Comparison of ENCODE assay signal across 20 cellular contexts in the genomic region with DNA sequence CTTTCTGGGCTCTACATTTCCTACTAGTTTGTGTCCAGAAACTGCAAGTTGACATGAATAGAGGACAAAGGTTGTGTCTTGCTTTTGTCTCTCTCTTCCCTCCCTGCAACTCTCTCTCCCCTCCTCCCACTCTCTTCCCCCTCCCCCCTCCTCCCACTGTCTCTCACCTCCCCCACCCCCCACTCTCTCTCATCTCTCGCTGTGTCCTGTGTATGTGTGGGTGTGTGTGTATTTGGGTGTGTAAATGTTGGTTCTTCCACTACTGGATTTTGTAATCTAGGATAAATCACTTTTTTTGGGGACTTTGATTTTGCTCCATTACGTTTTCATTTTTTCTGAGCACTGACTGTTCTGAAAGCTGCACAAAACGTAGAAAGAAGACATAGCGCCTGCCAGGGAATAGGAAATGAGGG. TPM values are rescaled to one million over a fixed set of nuclear protein-coding genes. Genes with fewer than 3 reads are reported as not detected.
DNase-seq lines count a peak whose midpoint lies in the region; ATAC-seq lines count a peak whose summit lies in the region.
"Had no signal": no experiment of that assay in that cellular context is flagged by ENCODE, and none has a peak within 500 bp of the region (broad histone marks: within the 10 kb centered on the region; RNA-seq: fewer than 3 reads in every experiment).

No MANE protein-coding gene starts in this region.

- no peaks in the 10 kb centered on the region for H3K9me3 Mint-ChIP-seq in stimulated activated naive CD8-positive, alpha-beta T cell treated with anti-CD3 and anti-CD28 coated beads, Interleukin-15, Interleukin-2, amounts not matched to agents 100 ng/mL and 50 ng/mL, for 24 hours
- H3K9me3 Mint-ChIP-seq in stimulated activated naive CD8-positive, alpha-beta T cell treated with anti-CD3 and anti-CD28 coated beads, Interleukin-15, amount 100 ng/mL, for 72 hours: no peaks in the 10 kb centered on the region
- no peaks in the 10 kb centered on the region for H3K9me3 Mint-ChIP-seq in activated naive CD8-positive, alpha-beta T cell (ENCODE audit: low read depth)
- no peaks in the 10 kb centered on the region for H3K9me3 Mint-ChIP-seq in stimulated activated naive B cell treated with anti-CD40 and anti-IgM and Interleukin-4, amounts not matched to agents 10 μg/mL and 1 μg/mL and 100 μg/mL, for 72 hours
- H3K9me3 Mint-ChIP-seq: IgD-negative memory B cell, naive B cell had no signal

- peaks cover 60% of the 10 kb centered on the region for H3K36me3 Mint-ChIP-seq in stimulated activated naive CD8-positive, alpha-beta T cell treated with anti-CD3 and anti-CD28 coated beads, Interleukin-15, Interleukin-2, amounts not matched to agents 100 ng/mL and 50 ng/mL, for 24 hours (ENCODE audit: low read depth)
- H3K36me3 Mint-ChIP-seq in activated naive CD8-positive, alpha-beta T cell: peaks cover 17% of the 10 kb centered on the region
- peaks cover 3 to 25% of the 10 kb centered on the region in 2 donors for H3K36me3 Mint-ChIP-seq in stimulated activated naive B cell treated with anti-CD40 and anti-IgM and Interleukin-4, amounts not matched to agents 10 μg/mL and 1 μg/mL and 100 μg/mL, for 72 hours

- no peak for DNase-seq in stimulated activated naive CD8-positive, alpha-beta T cell treated with anti-CD3 and anti-CD28 coated beads, Interleukin-15, amount 100 ng/mL, for 72 hours
- DNase-seq in left lobe of liver (ENCODE audit: low spot score): peak; percentile 55
- DNase-seq in stimulated activated naive B cell treated with anti-CD40 and anti-IgM and Interleukin-4, amounts not matched to agents 10 μg/mL and 1 μg/mL and 100 μg/mL, for 72 hours: no peak
- no peak for DNase-seq in NCI-H1417 treated with DMSO at 0.1 percent for 48 hours (lab: John Stamatoyannopoulos, UW)
- DNase-seq in DMS153 (lab: John Stamatoyannopoulos, UW): no peak
- DNase-seq: activated CD4-positive, alpha-beta T cell treated with anti-CD3 and anti-CD28 coated beads for 1 hour; aorta; left ventricle myocardium inferior; naive B cell; NCI-H2081; NCI-H524; OCI-M1; SHP77 treated with DMSO at 0.1 percent for 48 hours; stimulated activated CD4-positive, alpha-beta T cell treated with anti-CD3 and anti-CD28 coated beads, Interleukin-12 subunit alpha, Interleukin-12 subunit beta, amount 100 ng/mL, for 4 hours; T-helper 9 cell; transverse colon had no signal

- peaks cover 26% of the 10 kb centered on the region for H3K4me1 Mint-ChIP-seq in stimulated activated naive CD8-positive, alpha-beta T cell treated with anti-CD3 and anti-CD28 coated beads, Interleukin-15, Interleukin-2, amounts not matched to agents 100 ng/mL and 50 ng/mL, for 24 hours (ENCODE audit: low read depth)
- H3K4me1 Mint-ChIP-seq in stimulated activated naive CD8-positive, alpha-beta T cell treated with anti-CD3 and anti-CD28 coated beads, Interleukin-15, amount 100 ng/mL, for 72 hours: peaks cover 23% of the 10 kb centered on the region
- H3K4me1 Mint-ChIP-seq in activated naive CD8-positive, alpha-beta T cell (ENCODE audit: low read depth): peaks cover 18% of the 10 kb centered on the region
- peaks cover 0 to 3% of the 10 kb centered on the region in 2 donors for H3K4me1 Mint-ChIP-seq in stimulated activated naive B cell treated with anti-CD40 and anti-IgM and Interleukin-4, amounts not matched to agents 10 μg/mL and 1 μg/mL and 100 μg/mL, for 72 hours

- H3K27ac Mint-ChIP-seq in stimulated activated naive CD8-positive, alpha-beta T cell treated with anti-CD3 and anti-CD28 coated beads, Interleukin-15, Interleukin-2, amounts not matched to agents 100 ng/mL and 50 ng/mL, for 24 hours: peak overlapping the region; percentile 67
- no peak overlapping the region for H3K27ac Mint-ChIP-seq in stimulated activated naive CD8-positive, alpha-beta T cell treated with anti-CD3 and anti-CD28 coated beads, Interleukin-15, amount 100 ng/mL, for 72 hours
- H3K27ac Mint-ChIP-seq in activated naive CD8-positive, alpha-beta T cell: peak overlapping the region; percentile 73
- H3K27ac Mint-ChIP-seq in stimulated activated naive B cell treated with anti-CD40 and anti-IgM and Interleukin-4, amounts not matched to agents 10 μg/mL and 1 μg/mL and 100 μg/mL, for 72 hours: peak overlapping the region; percentile 2
- H3K27ac Mint-ChIP-seq: IgD-negative memory B cell had no signal

- H3K27me3 Mint-ChIP-seq in stimulated activated naive CD8-positive, alpha-beta T cell treated with anti-CD3 and anti-CD28 coated beads, Interleukin-15, Interleukin-2, amounts not matched to agents 100 ng/mL and 50 ng/mL, for 24 hours: no peaks in the 10 kb centered on the region
- H3K27me3 Mint-ChIP-seq in stimulated activated naive CD8-positive, alpha-beta T cell treated with anti-CD3 and anti-CD28 coated beads, Interleukin-15, amount 100 ng/mL, for 72 hours: no peaks in the 10 kb centered on the region
- H3K27me3 Mint-ChIP-seq in activated naive CD8-positive, alpha-beta T cell: no peaks in the 10 kb centered on the region
- no peaks in the 10 kb centered on the region for H3K27me3 Mint-ChIP-seq in stimulated activated naive B cell treated with anti-CD40 and anti-IgM and Interleukin-4, amounts not matched to agents 10 μg/mL and 1 μg/mL and 100 μg/mL, for 72 hours
- H3K27me3 Mint-ChIP-seq: IgD-negative memory B cell, naive B cell had no signal

- H3K4me3 Mint-ChIP-seq in stimulated activated naive CD8-positive, alpha-beta T cell treated with anti-CD3 and anti-CD28 coated beads, Interleukin-15, Interleukin-2, amounts not matched to agents 100 ng/mL and 50 ng/mL, for 24 hours: no peak overlapping the region
- peak overlapping the region in 1 of 2 donors; percentile 32 for H3K4me3 Mint-ChIP-seq in stimulated activated naive CD8-positive, alpha-beta T cell treated with anti-CD3 and anti-CD28 coated beads, Interleukin-15, amount 100 ng/mL, for 72 hours
- no peak overlapping the region for H3K4me3 Mint-ChIP-seq in activated naive CD8-positive, alpha-beta T cell
- no peak overlapping the region for H3K4me3 Mint-ChIP-seq in stimulated activated naive B cell treated with anti-CD40 and anti-IgM and Interleukin-4, amounts not matched to agents 10 μg/mL and 1 μg/mL and 100 μg/mL, for 72 hours
- H3K4me3 Mint-ChIP-seq: IgD-negative memory B cell, naive B cell had no signal

- no peak for ATAC-seq in stimulated activated naive CD8-positive, alpha-beta T cell treated with anti-CD3 and anti-CD28 coated beads, Interleukin-15, amount 100 ng/mL, for 72 hours
- ATAC-seq in left lobe of liver (peak; percentile 89), HG02610 (IDR thresholded peaks at IDR 0.05; ENCODE audit: unreplicated experiment) (no peak)
- ATAC-seq in stimulated activated naive B cell treated with anti-CD40 and anti-IgM and Interleukin-4, amounts not matched to agents 10 μg/mL and 1 μg/mL and 100 μg/mL, for 72 hours (replicated peaks): no peak

RNA-seq across cellular contexts. Expression of gene AKAP11, which starts 48.4 kb away (rescaled TPM):
- 8.0 TPM for total RNA-seq in left lobe of liver

Comparison
In these comparisons a context has a peak if more than half of its experiments do, and no peak if none do; other contexts are left out.
1. H3K27ac Mint-ChIP-seq: peak in stimulated activated naive CD8-positive, alpha-beta T cell treated with anti-CD3 and anti-CD28 coated beads, Interleukin-15, Interleukin-2, amounts not matched to agents 100 ng/mL and 50 ng/mL, for 24 hours (single experiment), activated naive CD8-positive, alpha-beta T cell (single experiment) and stimulated activated naive B cell treated with anti-CD40 and anti-IgM and Interleukin-4, amounts not matched to agents 10 μg/mL and 1 μg/mL and 100 μg/mL, for 72 hours (single experiment); none in stimulated activated naive CD8-positive, alpha-beta T cell treated with anti-CD3 and anti-CD28 coated beads, Interleukin-15, amount 100 ng/mL, for 72 hours (0 of 2).